9 cellular contexts compared by ENCODE assay signal in genomic region chr18:39007523-39007922, GRCh38.
"Had no signal": no experiment of that assay in that cellular context is flagged by ENCODE, and none has a peak within 500 bp of the region (broad histone marks: within the 10 kb centered on the region; RNA-seq: fewer than 3 reads in every experiment).

No MANE protein-coding gene starts in this region.

- H3K27ac ChIP-seq: GM23248 had no signal

- H3K4me1 ChIP-seq: HAP-1 had no signal

- H3K36me3 ChIP-seq: HAP-1 had no signal

- H3K4me3 ChIP-seq: GM23248, GM23338, HAP-1 had no signal

- H2AFZ ChIP-seq: GM23248, GM23338 had no signal

- H3K9ac ChIP-seq: GM23248 had no signal

- ATAC-seq: GM23338, HCT116 had no signal

- DNase-seq: GM23248, GOT3, H7, H9, HCEC 1CT, HFFc6 had no signal

- H3K4me2 ChIP-seq: GM23338 had no signal

- H3K9me3 ChIP-seq: HAP-1 had no signal
